Comparison of ENCODE assay signal across 1 cellular context in the genomic region with DNA sequence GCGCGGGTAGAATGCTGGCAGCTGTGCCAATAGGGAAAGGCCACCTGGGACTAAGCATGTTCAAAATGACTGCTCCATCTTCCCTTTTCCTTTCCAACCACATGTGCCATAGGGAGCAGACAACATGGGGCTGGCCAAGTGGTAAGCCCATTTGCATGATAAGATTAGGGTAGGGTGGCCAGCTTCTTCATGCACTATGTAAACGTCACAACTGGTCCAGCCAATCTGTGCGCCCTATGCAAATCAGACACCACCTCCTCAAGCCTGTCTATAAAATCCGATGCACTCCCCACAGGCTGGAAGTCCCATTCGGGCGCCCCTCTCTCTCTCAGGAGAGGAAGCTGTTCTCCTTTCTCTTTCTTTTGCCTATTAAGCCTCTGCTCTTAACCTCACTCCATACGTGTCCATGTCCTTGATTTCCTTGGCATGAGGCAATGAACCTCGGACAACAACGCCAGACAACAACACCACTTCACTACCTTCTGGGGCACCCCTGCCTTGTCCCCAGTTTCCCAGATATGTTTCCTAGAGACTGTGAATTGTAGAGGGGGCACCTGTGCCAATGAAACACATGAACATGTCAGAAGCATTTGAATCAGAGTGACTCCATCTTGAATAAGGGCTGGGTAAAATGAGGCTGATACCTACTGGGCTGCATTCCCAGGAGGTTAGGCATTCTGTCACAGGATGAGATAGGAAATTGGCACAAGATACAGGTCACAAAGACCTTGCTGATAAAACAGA.
TF ChIP-seq lines count a peak whose summit lies in the region.

No MANE protein-coding gene starts in this region.

TF ChIP-seq in K562, 482 proteins besides CTCF, POLR2A, EP300 and RAD21 (continued from another document and continues in another):
- TF ChIP-seq ZFP30 (CRISPR knock-in tag; IDR thresholded peaks at IDR 0.05; ENCODE audit: borderline replicate concordance) = no peak
- TF ChIP-seq ILF3 (IDR thresholded peaks at IDR 0.05; ENCODE audit: borderline replicate concordance) = no peak
- TF ChIP-seq ZFP91 (CRISPR knock-in tag; IDR thresholded peaks at IDR 0.05) = no peak
- no peak for TF ChIP-seq XRCC5 (IDR thresholded peaks at IDR 0.05; ENCODE audit: low read depth, low read length)
- TF ChIP-seq HOXB6 (CRISPR knock-in tag; IDR thresholded peaks at IDR 0.05; ENCODE audit: borderline replicate concordance) = no peak
- no peak for TF ChIP-seq RBM15 (IDR thresholded peaks at IDR 0.05; ENCODE audit: insufficient read depth, low read length)
- TF ChIP-seq, protein P1, sequence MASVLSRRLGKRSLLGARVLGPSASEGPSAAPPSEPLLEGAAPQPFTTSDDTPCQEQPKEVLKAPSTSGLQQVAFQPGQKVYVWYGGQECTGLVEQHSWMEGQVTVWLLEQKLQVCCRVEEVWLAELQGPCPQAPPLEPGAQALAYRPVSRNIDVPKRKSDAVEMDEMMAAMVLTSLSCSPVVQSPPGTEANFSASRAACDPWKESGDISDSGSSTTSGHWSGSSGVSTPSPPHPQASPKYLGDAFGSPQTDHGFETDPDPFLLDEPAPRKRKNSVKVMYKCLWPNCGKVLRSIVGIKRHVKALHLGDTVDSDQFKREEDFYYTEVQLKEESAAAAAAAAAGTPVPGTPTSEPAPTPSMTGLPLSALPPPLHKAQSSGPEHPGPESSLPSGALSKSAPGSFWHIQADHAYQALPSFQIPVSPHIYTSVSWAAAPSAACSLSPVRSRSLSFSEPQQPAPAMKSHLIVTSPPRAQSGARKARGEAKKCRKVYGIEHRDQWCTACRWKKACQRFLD (CRISPR knock-in tag; IDR thresholded peaks at IDR 0.05) = no peak; the same call in 1 of the 2 replicates
- TF ChIP-seq JUN (IDR thresholded peaks at IDR 0.05; ENCODE audit: borderline replicate concordance, low read depth, low read length) = no peak
- TF ChIP-seq JUN (CRISPR knock-in tag; IDR thresholded peaks at IDR 0.05; ENCODE audit: borderline replicate concordance) = no peak
- no peak for TF ChIP-seq NR3C1 (CRISPR knock-in tag; IDR thresholded peaks at IDR 0.05)
- TF ChIP-seq JUNB (CRISPR knock-in tag; conservative IDR thresholded peaks at IDR 0.05) = no peak
- TF ChIP-seq, protein P2, sequence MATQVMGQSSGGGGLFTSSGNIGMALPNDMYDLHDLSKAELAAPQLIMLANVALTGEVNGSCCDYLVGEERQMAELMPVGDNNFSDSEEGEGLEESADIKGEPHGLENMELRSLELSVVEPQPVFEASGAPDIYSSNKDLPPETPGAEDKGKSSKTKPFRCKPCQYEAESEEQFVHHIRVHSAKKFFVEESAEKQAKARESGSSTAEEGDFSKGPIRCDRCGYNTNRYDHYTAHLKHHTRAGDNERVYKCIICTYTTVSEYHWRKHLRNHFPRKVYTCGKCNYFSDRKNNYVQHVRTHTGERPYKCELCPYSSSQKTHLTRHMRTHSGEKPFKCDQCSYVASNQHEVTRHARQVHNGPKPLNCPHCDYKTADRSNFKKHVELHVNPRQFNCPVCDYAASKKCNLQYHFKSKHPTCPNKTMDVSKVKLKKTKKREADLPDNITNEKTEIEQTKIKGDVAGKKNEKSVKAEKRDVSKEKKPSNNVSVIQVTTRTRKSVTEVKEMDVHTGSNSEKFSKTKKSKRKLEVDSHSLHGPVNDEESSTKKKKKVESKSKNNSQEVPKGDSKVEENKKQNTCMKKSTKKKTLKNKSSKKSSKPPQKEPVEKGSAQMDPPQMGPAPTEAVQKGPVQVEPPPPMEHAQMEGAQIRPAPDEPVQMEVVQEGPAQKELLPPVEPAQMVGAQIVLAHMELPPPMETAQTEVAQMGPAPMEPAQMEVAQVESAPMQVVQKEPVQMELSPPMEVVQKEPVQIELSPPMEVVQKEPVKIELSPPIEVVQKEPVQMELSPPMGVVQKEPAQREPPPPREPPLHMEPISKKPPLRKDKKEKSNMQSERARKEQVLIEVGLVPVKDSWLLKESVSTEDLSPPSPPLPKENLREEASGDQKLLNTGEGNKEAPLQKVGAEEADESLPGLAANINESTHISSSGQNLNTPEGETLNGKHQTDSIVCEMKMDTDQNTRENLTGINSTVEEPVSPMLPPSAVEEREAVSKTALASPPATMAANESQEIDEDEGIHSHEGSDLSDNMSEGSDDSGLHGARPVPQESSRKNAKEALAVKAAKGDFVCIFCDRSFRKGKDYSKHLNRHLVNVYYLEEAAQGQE (CRISPR knock-in tag; IDR thresholded peaks at IDR 0.05; ENCODE audit: low read depth) = no peak
- TF ChIP-seq MCM3 (IDR thresholded peaks at IDR 0.05) = no peak
- TF ChIP-seq PML (IDR thresholded peaks at IDR 0.05; ENCODE audit: low read length) = peak; percentile 93
- TF ChIP-seq CREB3 (tag; conservative IDR thresholded peaks at IDR 0.05; ENCODE audit: low read depth) = peak; percentile 90
- no peak for TF ChIP-seq ARID3A (IDR thresholded peaks at IDR 0.05; ENCODE audit: borderline replicate concordance, low read depth, low read length)
- TF ChIP-seq L3MBTL2 (IDR thresholded peaks at IDR 0.05) = peak; percentile 44; the same call in 1 of the 2 replicates
- no peak for TF ChIP-seq PHF21A (IDR thresholded peaks at IDR 0.05; ENCODE audit: borderline replicate concordance, low read depth)
- TF ChIP-seq SMC3 (conservative IDR thresholded peaks at IDR 0.05; ENCODE audit: insufficient read depth, low read depth, low read length) = no peak
- TF ChIP-seq ZBTB1 (CRISPR knock-in tag; IDR thresholded peaks at IDR 0.05; ENCODE audit: borderline replicate concordance, low read depth) = no peak
- no peak for TF ChIP-seq FOXJ2 (tag; IDR thresholded peaks at IDR 0.05)
- TF ChIP-seq ZMIZ1 (IDR thresholded peaks at IDR 0.05; ENCODE audit: low read depth in 2 of 2, low read length in 2 of 2) = peak in 1 of 2 experiments; percentile 69; a peak in 1 of 4 replicates
- 0 out of 2 replicates have a peak, but pooled peaks have one; percentile 50 for TF ChIP-seq SPI1 (IDR thresholded peaks at IDR 0.05; ENCODE audit: borderline replicate concordance, low read depth, low read length)
- 0 out of 2 replicates have a peak, but pooled peaks have one; percentile 67 for TF ChIP-seq ZNF197 (CRISPR knock-in tag; IDR thresholded peaks at IDR 0.05; ENCODE audit: low read depth)
- TF ChIP-seq ZFP36 (IDR thresholded peaks at IDR 0.05; ENCODE audit: low read depth, low read length, partially characterized antibody) = no peak
- no peak; the same call in 1 of the 2 replicates for TF ChIP-seq ETV5 (CRISPR knock-in tag; IDR thresholded peaks at IDR 0.05; ENCODE audit: low read depth)
- TF ChIP-seq MAFK (IDR thresholded peaks at IDR 0.05; ENCODE audit: low read length) = no peak
- no peak for TF ChIP-seq RFX5 (IDR thresholded peaks at IDR 0.05; ENCODE audit: low read depth, low read length)
- peak; percentile 92; the same call in 1 of the 2 replicates for TF ChIP-seq POLR2AphosphoS2 (IDR thresholded peaks at IDR 0.05; ENCODE audit: low read length)
- TF ChIP-seq MNT (conservative IDR thresholded peaks at IDR 0.05) = peak; percentile 69 to 76
- no peak for TF ChIP-seq SNRNP70 (optimal IDR thresholded peaks at IDR 0.05; ENCODE audit: low read depth, low read length)
- TF ChIP-seq ZNF408 (CRISPR knock-in tag; IDR thresholded peaks at IDR 0.05; ENCODE audit: low read depth) = no peak
- TF ChIP-seq, protein P3, sequence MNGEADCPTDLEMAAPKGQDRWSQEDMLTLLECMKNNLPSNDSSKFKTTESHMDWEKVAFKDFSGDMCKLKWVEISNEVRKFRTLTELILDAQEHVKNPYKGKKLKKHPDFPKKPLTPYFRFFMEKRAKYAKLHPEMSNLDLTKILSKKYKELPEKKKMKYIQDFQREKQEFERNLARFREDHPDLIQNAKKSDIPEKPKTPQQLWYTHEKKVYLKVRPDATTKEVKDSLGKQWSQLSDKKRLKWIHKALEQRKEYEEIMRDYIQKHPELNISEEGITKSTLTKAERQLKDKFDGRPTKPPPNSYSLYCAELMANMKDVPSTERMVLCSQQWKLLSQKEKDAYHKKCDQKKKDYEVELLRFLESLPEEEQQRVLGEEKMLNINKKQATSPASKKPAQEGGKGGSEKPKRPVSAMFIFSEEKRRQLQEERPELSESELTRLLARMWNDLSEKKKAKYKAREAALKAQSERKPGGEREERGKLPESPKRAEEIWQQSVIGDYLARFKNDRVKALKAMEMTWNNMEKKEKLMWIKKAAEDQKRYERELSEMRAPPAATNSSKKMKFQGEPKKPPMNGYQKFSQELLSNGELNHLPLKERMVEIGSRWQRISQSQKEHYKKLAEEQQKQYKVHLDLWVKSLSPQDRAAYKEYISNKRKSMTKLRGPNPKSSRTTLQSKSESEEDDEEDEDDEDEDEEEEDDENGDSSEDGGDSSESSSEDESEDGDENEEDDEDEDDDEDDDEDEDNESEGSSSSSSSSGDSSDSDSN (IDR thresholded peaks at IDR 0.05; ENCODE audit: borderline replicate concordance in 1 of 2, low read depth in 2 of 2, low read length in 2 of 2) = no peak
- no peak for TF ChIP-seq CXXC5 (CRISPR knock-in tag; IDR thresholded peaks at IDR 0.05)
- no peak for TF ChIP-seq ZNF766 (CRISPR knock-in tag; conservative IDR thresholded peaks at IDR 0.05)
- no peak for TF ChIP-seq CEBPG (CRISPR knock-in tag; IDR thresholded peaks at IDR 0.05)
- TF ChIP-seq CEBPG (tag; conservative IDR thresholded peaks at IDR 0.05 in 1 of 2, IDR thresholded peaks at IDR 0.05 in 1 of 2) = no peak
- TF ChIP-seq ZNF780A (CRISPR knock-in tag; IDR thresholded peaks at IDR 0.05) = no peak
- no peak; the same call in 1 of the 2 replicates for TF ChIP-seq KLF13 (tag; IDR thresholded peaks at IDR 0.05; ENCODE audit: borderline replicate concordance, low read depth)
- no peak for TF ChIP-seq MTF1 (CRISPR knock-in tag; IDR thresholded peaks at IDR 0.05; ENCODE audit: borderline replicate concordance)
- TF ChIP-seq TSC22D4 (tag; IDR thresholded peaks at IDR 0.05) = no peak
- 0 out of 2 replicates have a peak, but pooled peaks have one; percentile 48 for TF ChIP-seq ZNF436 (CRISPR knock-in tag; IDR thresholded peaks at IDR 0.05)
